In genomic region chr10:61786728-61787127, GRCh38 we compare ENCODE assay signal across 8 cellular contexts.
DNase-seq lines count a peak whose midpoint lies in the region; ATAC-seq and TF ChIP-seq lines count a peak whose summit lies in the region.

No MANE protein-coding gene starts in this region.

- H3K27ac Mint-ChIP-seq in activated T-helper 17 cell treated with anti-CD3 and anti-CD28 coated beads, Interleukin-2, amount 50 U/mL, for 72 hours, result no peak overlapping the region

- H3K36me3 ChIP-seq in osteoblast (ENCODE audit: insufficient read depth, low read length), result no peaks in the 10 kb centered on the region
- no peaks in the 10 kb centered on the region for H3K36me3 ChIP-seq in H7 (replicated peaks; ENCODE audit: control insufficient read depth, insufficient read depth, low read length)

- ATAC-seq in HG03045 (IDR thresholded peaks at IDR 0.05; ENCODE audit: unreplicated experiment), result peak; percentile 98
- peak; percentile 38 for ATAC-seq in activated T-helper 17 cell treated with anti-CD3 and anti-CD28 coated beads, Interleukin-2, amount 50 U/mL, for 72 hours (replicated peaks)

- peak overlapping the region; percentile 71 for H3K27ac ChIP-seq in osteoblast (ENCODE audit: low read depth, low read length)

- H3K4me3 Mint-ChIP-seq in activated T-helper 17 cell treated with anti-CD3 and anti-CD28 coated beads, Interleukin-2, amount 50 U/mL, for 72 hours, result peak overlapping the region; percentile 20

- peak overlapping the region; percentile 72 for H3K4me2 ChIP-seq in osteoblast (ENCODE audit: insufficient read depth, low read length)

- TF ChIP-seq CTCF in osteoblast (IDR thresholded peaks at IDR 0.05; ENCODE audit: extremely low read depth, low read depth, low read length), result no peak

- H3K4me1 Mint-ChIP-seq in activated T-helper 17 cell treated with anti-CD3 and anti-CD28 coated beads, Interleukin-2, amount 50 U/mL, for 72 hours, result peaks cover 13% of the 10 kb centered on the region

- peak; percentile 8 for DNase-seq in activated naive CD4-positive, alpha-beta T cell treated with Interleukin-2 at 50 U/mL for 16 hours
- DNase-seq in activated naive CD4-positive, alpha-beta T cell treated with anti-CD3 and anti-CD28 coated beads, Interleukin-2, amount 50 U/mL, for 16 hours, result no peak
- DNase-seq in osteoblast (ENCODE audit: insufficient read length, low spot score, missing footprints), result peak; percentile 62
- DNase-seq in midbrain (lab: John Stamatoyannopoulos, UW), result no peak
- DNase-seq in H7, result no peak
- no peak for DNase-seq in T-helper 9 cell

- H3K27me3 ChIP-seq in osteoblast (ENCODE audit: insufficient read depth, low read length) (no peaks in the 10 kb centered on the region), H7 (ENCODE audit: control insufficient read depth, insufficient read depth, low read length) (no peaks in the 10 kb centered on the region)

- H3K36me3 Mint-ChIP-seq in activated T-helper 17 cell treated with anti-CD3 and anti-CD28 coated beads, Interleukin-2, amount 50 U/mL, for 72 hours (ENCODE audit: low read depth), result no peaks in the 10 kb centered on the region

- H2AFZ ChIP-seq in osteoblast (ENCODE audit: low read length), result peak overlapping the region; percentile 73

- H3K9me3 Mint-ChIP-seq in activated T-helper 17 cell treated with anti-CD3 and anti-CD28 coated beads, Interleukin-2, amount 50 U/mL, for 72 hours, result no peaks in the 10 kb centered on the region

- peaks cover 30% of the 10 kb centered on the region for H3K4me1 ChIP-seq in osteoblast (ENCODE audit: insufficient read depth, low read length)

- H3K79me2 ChIP-seq in osteoblast (ENCODE audit: insufficient read depth, low read length), result no peaks in the 10 kb centered on the region

- H3K9me3 ChIP-seq in osteoblast (ENCODE audit: low read depth, low read length), result no peaks in the 10 kb centered on the region

- no peaks in the 10 kb centered on the region for H4K20me1 ChIP-seq in osteoblast (ENCODE audit: insufficient read depth, low read length)

- no peaks in the 10 kb centered on the region for H3K27me3 Mint-ChIP-seq in activated T-helper 17 cell treated with anti-CD3 and anti-CD28 coated beads, Interleukin-2, amount 50 U/mL, for 72 hours

- H3K4me3 ChIP-seq in osteoblast (ENCODE audit: insufficient read depth, low read length), result peak overlapping the region; percentile 27
- no peak overlapping the region for H3K4me3 ChIP-seq in H7 (ENCODE audit: insufficient read depth, low read depth, low read length)

Comparison
In these comparisons a context has a peak if more than half of its experiments do, and no peak if none do; other contexts are left out.
1. DNase-seq: peak in activated naive CD4-positive, alpha-beta T cell treated with Interleukin-2 at 50 U/mL for 16 hours (single experiment) and osteoblast (single experiment); none in activated naive CD4-positive, alpha-beta T cell treated with anti-CD3 and anti-CD28 coated beads, Interleukin-2, amount 50 U/mL, for 16 hours (single experiment), midbrain (single experiment), H7 (single experiment) and T-helper 9 cell (single experiment).